9 cellular contexts compared by ENCODE assay signal in the genomic region with DNA sequence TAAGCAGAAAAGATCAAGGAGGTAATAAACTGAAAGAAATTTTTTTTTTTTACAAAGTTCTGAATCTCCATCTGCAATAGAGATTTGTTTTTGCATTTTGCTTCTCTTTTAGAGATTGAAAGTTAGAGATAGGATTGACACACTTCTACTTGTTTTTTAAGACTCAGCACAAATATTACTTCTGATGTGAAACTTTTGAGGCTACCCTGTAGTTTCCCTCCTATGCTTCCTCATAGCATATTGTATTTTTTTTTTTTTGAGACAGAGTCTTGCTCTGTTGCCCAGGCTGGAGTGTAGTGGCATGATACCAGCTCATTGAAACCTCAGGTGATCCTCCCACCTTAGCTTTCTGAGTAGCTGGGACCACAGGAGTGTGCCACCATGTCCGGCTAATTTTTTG.
DNase-seq lines count a peak whose midpoint lies in the region; ATAC-seq lines count a peak whose summit lies in the region.
"Had no signal": no experiment of that assay in that cellular context is flagged by ENCODE, and none has a peak within 500 bp of the region (broad histone marks: within the 10 kb centered on the region; RNA-seq: fewer than 3 reads in every experiment).

No MANE protein-coding gene starts in this region.

- peak overlapping the region in 2 of 11 experiments; percentile 38 to 69; a peak in 2 of 22 replicates for H3K9ac ChIP-seq in BLaER1 treated with 17β-estradiol and CSF1 and Interleukin-3, amounts not matched to agents 10 nM and 100 nM

- no peaks in the 10 kb centered on the region for H4K20me1 ChIP-seq in BLaER1 treated with 17β-estradiol and CSF1 and Interleukin-3, amounts not matched to agents 10 nM and 100 nM

- no peaks in the 10 kb centered on the region for H3K36me3 ChIP-seq in BLaER1 treated with 17β-estradiol and CSF1 and Interleukin-3, amounts not matched to agents 10 nM and 100 nM

- peak overlapping the region in 2 of 10 experiments; percentile 12 to 22; a peak in 2 of 20 replicates for H3K4me3 ChIP-seq in BLaER1 treated with 17β-estradiol and CSF1 and Interleukin-3, amounts not matched to agents 10 nM and 100 nM

- no peaks in the 10 kb centered on the region for H3K9me3 Mint-ChIP-seq in central memory CD8-positive, alpha-beta T cell

- H3K27me3 ChIP-seq in BLaER1 treated with 17β-estradiol and CSF1 and Interleukin-3, amounts not matched to agents 10 nM and 100 nM, result no peaks in the 10 kb centered on the region

- H3K4me1 ChIP-seq in BLaER1 treated with 17β-estradiol and CSF1 and Interleukin-3, amounts not matched to agents 10 nM and 100 nM, result peaks cover 0 to 19% (median 10%) of the 10 kb centered on the region in 10 experiments; a peak in 13 of 20 replicates

- H3K4me2 ChIP-seq in BLaER1 treated with 17β-estradiol and CSF1 and Interleukin-3, amounts not matched to agents 10 nM and 100 nM, result peak overlapping the region in 4 of 11 experiments; percentile 56 to 83 (median 60); a peak in 7 of 22 replicates

- no peaks in the 10 kb centered on the region for H3K36me3 Mint-ChIP-seq in central memory CD8-positive, alpha-beta T cell (ENCODE audit: insufficient read depth)

- H3K9me3 ChIP-seq in BLaER1 treated with 17β-estradiol and CSF1 and Interleukin-3, amounts not matched to agents 10 nM and 100 nM (replicated peaks in 1 of 11), result no peaks in the 10 kb centered on the region

- peak; percentile 45 for ATAC-seq in GM19025 (IDR thresholded peaks at IDR 0.05; ENCODE audit: low read depth, unreplicated experiment)
- peak; percentile 56 for ATAC-seq in HG03196 (IDR thresholded peaks at IDR 0.05; ENCODE audit: unreplicated experiment)
- ATAC-seq in central memory CD8-positive, alpha-beta T cell (replicated peaks; ENCODE audit: extremely low read depth, poor library complexity, severe bottlenecking), result no peak
- ATAC-seq in HG03097 (IDR thresholded peaks at IDR 0.05; ENCODE audit: low FRiP score, unreplicated experiment), result no peak
- no peak for ATAC-seq in HG02571 (IDR thresholded peaks at IDR 0.05; ENCODE audit: unreplicated experiment)
- ATAC-seq in HG03175 (IDR thresholded peaks at IDR 0.05; ENCODE audit: unreplicated experiment), result no peak

- no peak overlapping the region for H3K4me3 Mint-ChIP-seq in central memory CD8-positive, alpha-beta T cell

- peaks cover 11% of the 10 kb centered on the region for H3K4me1 Mint-ChIP-seq in central memory CD8-positive, alpha-beta T cell

- peak overlapping the region in 6 of 11 experiments; percentile 20 to 59 (median 40); a peak in 6 of 22 replicates for H3K27ac ChIP-seq in BLaER1 treated with 17β-estradiol and CSF1 and Interleukin-3, amounts not matched to agents 10 nM and 100 nM

- DNase-seq in central memory CD8-positive, alpha-beta T cell (ENCODE audit: low spot score in 2 of 2), result no peak
- DNase-seq in ACHN, result no peak
- DNase-seq: NCI-H2171 had no signal

- H3K27me3 Mint-ChIP-seq in central memory CD8-positive, alpha-beta T cell, result no peaks in the 10 kb centered on the region

- in situ Hi-C loops in ACHN (cut with HindIII; ENCODE audit: low pct_ligation_motif_present, low pct_unique_long_range_greater_than_20kb, low sequenced_read_pairs), result no loop called here

- peak overlapping the region; percentile 82 for H3K27ac Mint-ChIP-seq in central memory CD8-positive, alpha-beta T cell (ENCODE audit: low read depth)

Comparison
In these comparisons a context has a peak if more than half of its experiments do, and no peak if none do; other contexts are left out.
1. ATAC-seq: peak in GM19025 (single experiment) and HG03196 (single experiment); none in central memory CD8-positive, alpha-beta T cell (single experiment), HG03097 (single experiment), HG02571 (single experiment) and HG03175 (single experiment).